Comparison of ENCODE assay signal across 1 cellular context in genomic region chr2:101040761-101041160, GRCh38.
TF ChIP-seq lines count a peak whose summit lies in the region.

No MANE protein-coding gene starts in this region.

TF ChIP-seq in SK-N-SH treated with all-trans-retinoic acid at 6 μM for 48 hours, 23 proteins besides CTCF, POLR2A, EP300 and RAD21 (continued from another document):
- TF ChIP-seq, protein P1, sequence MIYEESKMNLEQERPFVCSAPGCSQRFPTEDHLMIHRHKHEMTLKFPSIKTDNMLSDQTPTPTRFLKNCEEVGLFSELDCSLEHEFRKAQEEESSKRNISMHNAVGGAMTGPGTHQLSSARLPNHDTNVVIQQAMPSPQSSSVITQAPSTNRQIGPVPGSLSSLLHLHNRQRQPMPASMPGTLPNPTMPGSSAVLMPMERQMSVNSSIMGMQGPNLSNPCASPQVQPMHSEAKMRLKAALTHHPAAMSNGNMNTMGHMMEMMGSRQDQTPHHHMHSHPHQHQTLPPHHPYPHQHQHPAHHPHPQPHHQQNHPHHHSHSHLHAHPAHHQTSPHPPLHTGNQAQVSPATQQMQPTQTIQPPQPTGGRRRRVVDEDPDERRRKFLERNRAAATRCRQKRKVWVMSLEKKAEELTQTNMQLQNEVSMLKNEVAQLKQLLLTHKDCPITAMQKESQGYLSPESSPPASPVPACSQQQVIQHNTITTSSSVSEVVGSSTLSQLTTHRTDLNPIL (CRISPR knock-in tag; IDR thresholded peaks at IDR 0.05; ENCODE audit: low read depth) = no peak
- peak; percentile 40; the same call in 1 of the 2 replicates for TF ChIP-seq ARNTL (CRISPR knock-in tag; IDR thresholded peaks at IDR 0.05; ENCODE audit: borderline replicate concordance, low read depth)
- TF ChIP-seq TOX (CRISPR knock-in tag; IDR thresholded peaks at IDR 0.05; ENCODE audit: borderline replicate concordance) = no peak
- TF ChIP-seq ISL1 (CRISPR knock-in tag; IDR thresholded peaks at IDR 0.05) = peak; percentile 38; the same call in 1 of the 2 replicates
- TF ChIP-seq PPARA (CRISPR knock-in tag; IDR thresholded peaks at IDR 0.05; ENCODE audit: borderline replicate concordance) = no peak
